Comparison of ENCODE assay signal across 7 cellular contexts in the genomic region with DNA sequence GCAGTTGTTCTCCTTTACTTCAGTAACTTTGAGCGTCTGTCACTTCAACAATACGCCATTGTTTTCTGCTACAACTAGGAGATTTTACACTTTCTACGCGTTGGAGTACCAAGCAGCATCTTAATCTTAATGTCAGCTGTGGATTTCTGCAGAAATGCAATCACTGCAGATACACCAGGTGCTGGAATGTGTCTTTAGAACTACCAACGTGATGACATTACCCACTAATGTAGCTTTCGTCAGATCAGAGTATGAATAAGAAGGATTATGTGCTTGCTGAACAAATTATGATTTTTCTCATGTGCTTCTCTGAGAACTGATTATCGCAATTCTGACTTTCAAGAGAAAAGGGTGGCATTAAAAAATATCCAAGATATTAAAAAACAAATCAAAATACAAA.
"Had no signal": no experiment of that assay in that cellular context is flagged by ENCODE, and none has a peak within 500 bp of the region (broad histone marks: within the 10 kb centered on the region; RNA-seq: fewer than 3 reads in every experiment).

No MANE protein-coding gene starts in this region.

- DNase-seq: IMR-90, KBM-7, KG1 had no signal

- H3K27ac Mint-ChIP-seq: IgD-negative memory B cell had no signal

- H3K4me1 Mint-ChIP-seq: IgD-negative memory B cell had no signal

- H3K27me3 Mint-ChIP-seq: IgD-negative memory B cell had no signal

- H3K4me3 ChIP-seq: K562 had no signal

- ATAC-seq: HepG2, K562 had no signal

- H3K27ac ChIP-seq: HL-60 had no signal

- H3K4me3 Mint-ChIP-seq: IgD-negative memory B cell had no signal
